8 cellular contexts compared by ENCODE assay signal in genomic region chr10:125161570-125162139, GRCh38.
DNase-seq lines count a peak whose midpoint lies in the region; TF ChIP-seq lines count a peak whose summit lies in the region.

No MANE protein-coding gene starts in this region.

- peak overlapping the region; percentile 88 to 100 (median 96) for H3K4me2 ChIP-seq in BLaER1 treated with 17β-estradiol and CSF1 and Interleukin-3, amounts not matched to agents 10 nM and 100 nM
- H3K4me2 ChIP-seq in KMS-11: peak overlapping the region; percentile 40

- peaks cover 20% of the 10 kb centered on the region for H3K79me2 ChIP-seq in KMS-11 (ENCODE audit: insufficient read depth, low read depth)

- H3K9ac ChIP-seq in BLaER1 treated with 17β-estradiol and CSF1 and Interleukin-3, amounts not matched to agents 10 nM and 100 nM: peak overlapping the region; percentile 80 to 99 (median 96)
- H3K9ac ChIP-seq in KMS-11 (peak overlapping the region; percentile 77), endocrine pancreas (ENCODE audit: control insufficient read depth, insufficient read depth, low read length) (peak overlapping the region; percentile 38), muscle layer of colon (ENCODE audit: low read length) (peak overlapping the region; percentile 27)

- H2AFZ ChIP-seq in KMS-11 (ENCODE audit: low read depth): peak overlapping the region; percentile 69

- peaks cover 21 to 37% (median 29%) of the 10 kb centered on the region in 10 experiments for H3K4me1 ChIP-seq in BLaER1 treated with 17β-estradiol and CSF1 and Interleukin-3, amounts not matched to agents 10 nM and 100 nM
- H3K4me1 ChIP-seq in KMS-11 (ENCODE audit: low read depth, poor library complexity, severe bottlenecking) (peaks cover 13% of the 10 kb centered on the region), endocrine pancreas (ENCODE audit: control insufficient read depth, insufficient read depth, low read length) (peaks cover 7% of the 10 kb centered on the region), muscle layer of colon (ENCODE audit: insufficient read depth, low read length) (peaks cover 17% of the 10 kb centered on the region)

- peak; percentile 27; the same call in 1 of the 2 replicates for TF ChIP-seq CTCF in KMS-11 (conservative IDR thresholded peaks at IDR 0.05; ENCODE audit: low read depth, low read length)

- no peaks in the 10 kb centered on the region; a peak in 2 of 22 replicates for H3K36me3 ChIP-seq in BLaER1 treated with 17β-estradiol and CSF1 and Interleukin-3, amounts not matched to agents 10 nM and 100 nM
- H3K36me3 ChIP-seq in KMS-11 (ENCODE audit: insufficient read depth) (no peaks in the 10 kb centered on the region), endocrine pancreas (ENCODE audit: control insufficient read depth, insufficient read depth, low read length) (no peaks in the 10 kb centered on the region), muscle layer of colon (ENCODE audit: insufficient read depth, low read length) (no peaks in the 10 kb centered on the region)

- H4K20me1 ChIP-seq in BLaER1 treated with 17β-estradiol and CSF1 and Interleukin-3, amounts not matched to agents 10 nM and 100 nM: peaks cover 14 to 23% (median 21%) of the 10 kb centered on the region in 11 experiments; a peak in 21 of 22 replicates
- no peaks in the 10 kb centered on the region; the same call in 1 of the 2 replicates for H4K20me1 ChIP-seq in KMS-11 (ENCODE audit: insufficient read depth)

- H3K27ac ChIP-seq in BLaER1 treated with 17β-estradiol and CSF1 and Interleukin-3, amounts not matched to agents 10 nM and 100 nM: peak overlapping the region; percentile 49 to 99 (median 97); a peak in 21 of 22 replicates
- H3K27ac ChIP-seq in KMS-11 (peak overlapping the region; percentile 62), muscle layer of colon (ENCODE audit: low read depth, low read length) (peak overlapping the region; percentile 97)

- H3K4me3 ChIP-seq in BLaER1 treated with 17β-estradiol and CSF1 and Interleukin-3, amounts not matched to agents 10 nM and 100 nM: peak overlapping the region; percentile 82 to 96 (median 90)
- H3K4me3 ChIP-seq in KMS-11 (IDR thresholded peaks at IDR 0.05; ENCODE audit: insufficient read depth, low read depth, low read length) (no peak overlapping the region), endocrine pancreas (ENCODE audit: control insufficient read depth, insufficient read depth, low read length) (no peak overlapping the region), muscle layer of colon (ENCODE audit: low read depth in 1 of 2, low read length in 2 of 2) (peak overlapping the region; percentile 58 to 71)

- DNase-seq in glomerular visceral epithelial cell (ENCODE audit: extremely low spot score) (no peak), midbrain (lab: John Stamatoyannopoulos, UW) (no peak), hepatic stellate cell (ENCODE audit: low spot score) (no peak)
- no peak for DNase-seq in stimulated activated CD4-positive, alpha-beta T cell treated with anti-CD3 and anti-CD28 coated beads, Interleukin-2, amount 100 ng/mL, for 48 hours

- H3K9me3 ChIP-seq in BLaER1 treated with 17β-estradiol and CSF1 and Interleukin-3, amounts not matched to agents 10 nM and 100 nM (replicated peaks in 1 of 11): no peaks in the 10 kb centered on the region
- H3K9me3 ChIP-seq in endocrine pancreas (ENCODE audit: control insufficient read depth, low read length): no peaks in the 10 kb centered on the region
- no peaks in the 10 kb centered on the region for H3K9me3 ChIP-seq in muscle layer of colon (ENCODE audit: low read length)

- peaks cover 0 to 3% (median 0%) of the 10 kb centered on the region in 11 experiments; a peak in 1 of 22 replicates for H3K27me3 ChIP-seq in BLaER1 treated with 17β-estradiol and CSF1 and Interleukin-3, amounts not matched to agents 10 nM and 100 nM
- no peaks in the 10 kb centered on the region for H3K27me3 ChIP-seq in KMS-11 (ENCODE audit: insufficient read depth, low read depth)
- H3K27me3 ChIP-seq in endocrine pancreas (ENCODE audit: control insufficient read depth, insufficient read depth, low read length): no peaks in the 10 kb centered on the region
- H3K27me3 ChIP-seq in muscle layer of colon (ENCODE audit: control insufficient read depth in 1 of 2, insufficient read depth in 2 of 2, low read length in 2 of 2): no peaks in the 10 kb centered on the region

Comparison
In these comparisons a context has a peak if more than half of its experiments do, and no peak if none do; other contexts are left out.
1. H3K4me3 ChIP-seq: peak in BLaER1 treated with 17β-estradiol and CSF1 and Interleukin-3, amounts not matched to agents 10 nM and 100 nM (10 of 10) and muscle layer of colon (2 of 2); none in KMS-11 (single experiment) and endocrine pancreas (single experiment).
2. H3K9ac ChIP-seq: peak in every context shown above with its lines; median percentile 96 in BLaER1 treated with 17β-estradiol and CSF1 and Interleukin-3, amounts not matched to agents 10 nM and 100 nM; 77 in KMS-11; 38 in endocrine pancreas; 27 in muscle layer of colon.
3. Peak in every context shown above with its lines, with median percentiles within 50 percentile points of each other: H3K27ac ChIP-seq.